In genomic region chr12:52243774-52244614, GRCh38 we compare ENCODE assay signal across 1 cellular context.
TF ChIP-seq lines count a peak whose summit lies in the region.

No MANE protein-coding gene starts in this region.

TF ChIP-seq in GM23338, 12 proteins besides CTCF, POLR2A, EP300 and RAD21 (continued from another document):
- TF ChIP-seq REST (IDR thresholded peaks at IDR 0.05; ENCODE audit: unreplicated experiment) (no peak), EZH2phosphoT487 (IDR thresholded peaks at IDR 0.05; ENCODE audit: unreplicated experiment) (no peak), ETS1 (IDR thresholded peaks at IDR 0.05) (no peak), NANOG (IDR thresholded peaks at IDR 0.05; ENCODE audit: borderline replicate concordance) (no peak)
